In the genomic region with DNA sequence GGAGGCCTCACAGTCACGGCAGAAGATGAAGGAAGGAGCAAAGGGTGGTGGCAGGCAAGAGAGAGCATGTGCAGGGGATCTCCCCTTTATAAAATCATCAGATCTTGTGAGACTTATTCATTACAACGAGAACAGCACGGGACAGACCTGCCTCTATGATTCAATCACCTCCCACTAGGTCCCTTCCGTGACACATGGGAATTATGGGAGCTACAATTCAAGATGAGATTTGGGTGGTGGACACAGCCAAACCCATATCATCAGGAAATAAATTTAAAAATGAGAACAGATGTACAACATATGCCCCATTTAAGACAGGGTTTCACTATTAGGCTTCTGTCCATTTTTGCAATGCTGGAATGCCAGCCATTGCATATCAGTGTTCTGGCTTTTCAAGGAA, we compare ENCODE assay signal across 1 cellular context.
TF ChIP-seq lines count a peak whose summit lies in the region.

No MANE protein-coding gene starts in this region.

TF ChIP-seq in HepG2, 621 proteins besides CTCF, POLR2A, EP300 and RAD21 (continued from another document):
- TF ChIP-seq RNF219 (CRISPR knock-in tag; IDR thresholded peaks at IDR 0.05) (no peak), MTA3 (CRISPR knock-in tag; IDR thresholded peaks at IDR 0.05) (no peak), KDM4B (CRISPR knock-in tag; IDR thresholded peaks at IDR 0.05) (no peak), ZNF564 (CRISPR knock-in tag; IDR thresholded peaks at IDR 0.05) (no peak)
